In the genomic region with DNA sequence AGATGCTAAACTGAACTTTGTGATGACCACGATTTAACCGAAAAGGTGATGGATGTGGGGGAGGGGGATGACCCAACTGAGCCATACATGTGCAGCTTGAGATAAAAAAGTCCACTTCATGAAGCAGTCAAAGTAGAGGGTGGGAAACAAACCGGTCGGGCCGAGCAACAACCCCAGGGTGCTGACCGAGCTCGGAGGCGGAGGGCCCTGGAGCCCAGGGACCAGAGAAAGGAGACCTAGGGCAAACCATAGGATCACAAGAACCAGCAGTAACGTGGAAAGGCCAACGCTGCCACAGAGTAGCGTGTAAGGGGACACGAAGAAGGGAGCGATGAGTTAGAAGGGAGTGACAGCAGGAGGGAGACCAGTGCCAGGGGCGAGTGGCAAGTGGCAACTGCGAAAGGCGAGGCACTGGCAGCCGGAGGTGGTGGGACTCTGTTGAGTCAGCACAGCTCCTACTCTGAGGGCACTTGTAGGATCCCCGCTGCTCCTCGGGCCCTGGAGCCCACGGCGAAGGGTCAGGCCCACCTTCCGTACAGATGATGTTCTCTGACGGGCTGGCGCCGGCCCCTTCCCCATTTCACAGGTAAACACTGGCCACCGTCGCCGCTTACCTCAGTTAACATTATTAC, we compare ENCODE assay signal across 7 cellular contexts. TPM values are rescaled to one million over a fixed set of nuclear protein-coding genes. Genes with fewer than 3 reads are reported as not detected.
DNase-seq lines count a peak whose midpoint lies in the region; ATAC-seq, FAIRE-seq and TF ChIP-seq lines count a peak whose summit lies in the region.

No MANE protein-coding gene starts in this region.

- peak overlapping the region; percentile 99 for H3K27ac Mint-ChIP-seq in central memory CD8-positive, alpha-beta T cell (ENCODE audit: low read depth)

- POLR2A ChIA-PET in HEK293 (lab: Yijun Ruan, JAX) = no interaction called here

- no peaks in the 10 kb centered on the region for H3K36me3 ChIP-seq in HEK293 (ENCODE audit: control insufficient read depth in 2 of 2, insufficient read depth in 1 of 2, low read length in 2 of 2)

- H3K9me3 ChIP-seq in HEK293 (ENCODE audit: control insufficient read depth, insufficient read depth, low read depth, low read length) = no peaks in the 10 kb centered on the region

- no peaks in the 10 kb centered on the region; the same call in none of the 2 replicates for H3K4me1 ChIP-seq in HEK293 (ENCODE audit: control insufficient read depth, insufficient read depth, low read length)

- FAIRE-seq in GM12892 (lab: Jason Lieb, UNC) = peak; percentile 80

- TF ChIP-seq POLR2A in GM12892 (IDR thresholded peaks at IDR 0.05; ENCODE audit: low read depth, low read length) = no peak; the same call in 1 of the 2 replicates

- no peak for TF ChIP-seq CTCF in HEK293 (tag by site-specific recombination; IDR thresholded peaks at IDR 0.05)

- DNase-seq in GM12892 (ENCODE audit: insufficient read length) = no peak
- peak; percentile 25 for DNase-seq in MV-4-11 (lab: John Stamatoyannopoulos, UW)
- DNase-seq in activated CD4-positive, CD25-positive, alpha-beta regulatory T cell treated with anti-CD3 and anti-CD28 coated beads, Interleukin-2, amount 50 U/mL, for 16 hours (ENCODE audit: low read depth, low spot score) = peak; percentile 16
- DNase-seq in central memory CD8-positive, alpha-beta T cell (ENCODE audit: low spot score in 2 of 2) = peak in 1 of 2 donors; percentile 30
- DNase-seq in kidney tubule cell (ENCODE audit: low spot score) = peak; percentile 49
- DNase-seq in stimulated activated CD4-positive, alpha-beta T cell treated with anti-CD3 and anti-CD28 coated beads, Interleukin-1b, Interleukin-23, amount 100 ng/mL, for 48 hours = peak; percentile 50

- H3K9me3 Mint-ChIP-seq in central memory CD8-positive, alpha-beta T cell = no peaks in the 10 kb centered on the region

- peak overlapping the region; percentile 97 for H3K4me3 ChIP-seq in HEK293 (ENCODE audit: low read depth, low read length)

- CTCF ChIA-PET in HEK293 (lab: Yijun Ruan, JAX) = interaction anchor here (0.5 to 0.7 kb wide), 2 partner anchors 167 to 253 kb away, joined by 3 to 5 read pairs; no protein-coding TSS in a partner anchor

- H3K36me3 Mint-ChIP-seq in central memory CD8-positive, alpha-beta T cell (ENCODE audit: insufficient read depth) = peaks cover 18% of the 10 kb centered on the region

- H3K4me1 Mint-ChIP-seq in central memory CD8-positive, alpha-beta T cell = peaks cover 50% of the 10 kb centered on the region

- no peaks in the 10 kb centered on the region for H3K27me3 Mint-ChIP-seq in central memory CD8-positive, alpha-beta T cell

- peak overlapping the region; percentile 92 for H3K27ac ChIP-seq in HEK293 (ENCODE audit: extremely low read depth, low read depth, low read length)

- ATAC-seq in central memory CD8-positive, alpha-beta T cell (replicated peaks; ENCODE audit: extremely low read depth, poor library complexity, severe bottlenecking) = peak; percentile 59

- H3K4me3 Mint-ChIP-seq in central memory CD8-positive, alpha-beta T cell = peak overlapping the region; percentile 95

TF ChIP-seq in HEK293, 187 proteins besides CTCF, POLR2A, EP300 and RAD21 (continues in another document):
- TF ChIP-seq ZNF600 (tag by site-specific recombination; IDR thresholded peaks at IDR 0.05) (peak; percentile 44), ZNF335 (tag by site-specific recombination; conservative IDR thresholded peaks at IDR 0.05) (peak; percentile 69), ZNF202 (tag by site-specific recombination; IDR thresholded peaks at IDR 0.05; ENCODE audit: borderline replicate concordance) (no peak), GLI4 (tag by site-specific recombination; IDR thresholded peaks at IDR 0.05) (no peak), ZBTB20 (tag by site-specific recombination; IDR thresholded peaks at IDR 0.05) (peak; percentile 49), ZBTB17 (tag by site-specific recombination; IDR thresholded peaks at IDR 0.05) (peak; percentile 51), ZNF112 (tag by site-specific recombination; IDR thresholded peaks at IDR 0.05) (no peak), ZBTB11 (tag by site-specific recombination; conservative IDR thresholded peaks at IDR 0.05; ENCODE audit: low read depth) (no peak; the same call in 1 of the 2 replicates), GLIS2 (tag by site-specific recombination; IDR thresholded peaks at IDR 0.05) (peak; percentile 50), ZNF341 (tag by site-specific recombination; IDR thresholded peaks at IDR 0.05; ENCODE audit: low read depth) (no peak), ZNF354C (tag by site-specific recombination; IDR thresholded peaks at IDR 0.05; ENCODE audit: borderline replicate concordance, low read depth) (no peak), ZIC2 (tag by site-specific recombination; IDR thresholded peaks at IDR 0.05) (peak; percentile 13; the same call in 1 of the 2 replicates)
- TF ChIP-seq, protein P1, sequence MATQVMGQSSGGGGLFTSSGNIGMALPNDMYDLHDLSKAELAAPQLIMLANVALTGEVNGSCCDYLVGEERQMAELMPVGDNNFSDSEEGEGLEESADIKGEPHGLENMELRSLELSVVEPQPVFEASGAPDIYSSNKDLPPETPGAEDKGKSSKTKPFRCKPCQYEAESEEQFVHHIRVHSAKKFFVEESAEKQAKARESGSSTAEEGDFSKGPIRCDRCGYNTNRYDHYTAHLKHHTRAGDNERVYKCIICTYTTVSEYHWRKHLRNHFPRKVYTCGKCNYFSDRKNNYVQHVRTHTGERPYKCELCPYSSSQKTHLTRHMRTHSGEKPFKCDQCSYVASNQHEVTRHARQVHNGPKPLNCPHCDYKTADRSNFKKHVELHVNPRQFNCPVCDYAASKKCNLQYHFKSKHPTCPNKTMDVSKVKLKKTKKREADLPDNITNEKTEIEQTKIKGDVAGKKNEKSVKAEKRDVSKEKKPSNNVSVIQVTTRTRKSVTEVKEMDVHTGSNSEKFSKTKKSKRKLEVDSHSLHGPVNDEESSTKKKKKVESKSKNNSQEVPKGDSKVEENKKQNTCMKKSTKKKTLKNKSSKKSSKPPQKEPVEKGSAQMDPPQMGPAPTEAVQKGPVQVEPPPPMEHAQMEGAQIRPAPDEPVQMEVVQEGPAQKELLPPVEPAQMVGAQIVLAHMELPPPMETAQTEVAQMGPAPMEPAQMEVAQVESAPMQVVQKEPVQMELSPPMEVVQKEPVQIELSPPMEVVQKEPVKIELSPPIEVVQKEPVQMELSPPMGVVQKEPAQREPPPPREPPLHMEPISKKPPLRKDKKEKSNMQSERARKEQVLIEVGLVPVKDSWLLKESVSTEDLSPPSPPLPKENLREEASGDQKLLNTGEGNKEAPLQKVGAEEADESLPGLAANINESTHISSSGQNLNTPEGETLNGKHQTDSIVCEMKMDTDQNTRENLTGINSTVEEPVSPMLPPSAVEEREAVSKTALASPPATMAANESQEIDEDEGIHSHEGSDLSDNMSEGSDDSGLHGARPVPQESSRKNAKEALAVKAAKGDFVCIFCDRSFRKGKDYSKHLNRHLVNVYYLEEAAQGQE (tag by site-specific recombination; IDR thresholded peaks at IDR 0.05) = no peak
- TF ChIP-seq, protein P2, sequence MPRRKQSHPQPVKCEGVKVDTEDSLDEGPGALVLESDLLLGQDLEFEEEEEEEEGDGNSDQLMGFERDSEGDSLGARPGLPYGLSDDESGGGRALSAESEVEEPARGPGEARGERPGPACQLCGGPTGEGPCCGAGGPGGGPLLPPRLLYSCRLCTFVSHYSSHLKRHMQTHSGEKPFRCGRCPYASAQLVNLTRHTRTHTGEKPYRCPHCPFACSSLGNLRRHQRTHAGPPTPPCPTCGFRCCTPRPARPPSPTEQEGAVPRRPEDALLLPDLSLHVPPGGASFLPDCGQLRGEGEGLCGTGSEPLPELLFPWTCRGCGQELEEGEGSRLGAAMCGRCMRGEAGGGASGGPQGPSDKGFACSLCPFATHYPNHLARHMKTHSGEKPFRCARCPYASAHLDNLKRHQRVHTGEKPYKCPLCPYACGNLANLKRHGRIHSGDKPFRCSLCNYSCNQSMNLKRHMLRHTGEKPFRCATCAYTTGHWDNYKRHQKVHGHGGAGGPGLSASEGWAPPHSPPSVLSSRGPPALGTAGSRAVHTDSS (tag by site-specific recombination; IDR thresholded peaks at IDR 0.05) = no peak
- TF ChIP-seq, protein P3, sequence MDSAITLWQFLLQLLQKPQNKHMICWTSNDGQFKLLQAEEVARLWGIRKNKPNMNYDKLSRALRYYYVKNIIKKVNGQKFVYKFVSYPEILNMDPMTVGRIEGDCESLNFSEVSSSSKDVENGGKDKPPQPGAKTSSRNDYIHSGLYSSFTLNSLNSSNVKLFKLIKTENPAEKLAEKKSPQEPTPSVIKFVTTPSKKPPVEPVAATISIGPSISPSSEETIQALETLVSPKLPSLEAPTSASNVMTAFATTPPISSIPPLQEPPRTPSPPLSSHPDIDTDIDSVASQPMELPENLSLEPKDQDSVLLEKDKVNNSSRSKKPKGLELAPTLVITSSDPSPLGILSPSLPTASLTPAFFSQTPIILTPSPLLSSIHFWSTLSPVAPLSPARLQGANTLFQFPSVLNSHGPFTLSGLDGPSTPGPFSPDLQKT (IDR thresholded peaks at IDR 0.05; ENCODE audit: borderline replicate concordance, low read depth, low read length) = no peak

RNA-seq across cellular contexts. Expression of gene SNX13, which starts 0.5 kb away (rescaled TPM):
- polyA plus RNA-seq in GM12892 (2012; ENCODE audit: missing spikeins) = 7.0 TPM
